Comparison of ENCODE assay signal across 2 cellular contexts in genomic region chr2:112692914-112693313, GRCh38.
TF ChIP-seq lines count a peak whose summit lies in the region.

No MANE protein-coding gene starts in this region.

TF ChIP-seq in K562, 482 proteins besides CTCF, POLR2A, EP300 and RAD21 (continues in another document):
- TF ChIP-seq NFIC (IDR thresholded peaks at IDR 0.05) (no peak), CBFB (CRISPR knock-in tag; IDR thresholded peaks at IDR 0.05) (peak; percentile 2; the same call in 1 of the 2 replicates), RAD51 (IDR thresholded peaks at IDR 0.05; ENCODE audit: borderline replicate concordance, low read depth) (no peak), GABPB2 (CRISPR knock-in tag; conservative IDR thresholded peaks at IDR 0.05) (no peak), EGR1 (conservative IDR thresholded peaks at IDR 0.05) (peak; percentile 50; the same call in 1 of the 2 replicates), XRCC4 (IDR thresholded peaks at IDR 0.05; ENCODE audit: extremely low read depth, insufficient read depth, insufficient read length) (no peak), GATAD2B (IDR thresholded peaks at IDR 0.05; ENCODE audit: borderline replicate concordance) (no peak), ZNF274 (IDR thresholded peaks at IDR 0.05; ENCODE audit: borderline replicate concordance, low read depth, low read length) (no peak), ZNF347 (CRISPR knock-in tag; IDR thresholded peaks at IDR 0.05; ENCODE audit: low read depth) (no peak), NR2C2 (CRISPR knock-in tag; IDR thresholded peaks at IDR 0.05) (no peak), NR2C2 (tag; IDR thresholded peaks at IDR 0.05) (peak; percentile 82), ZFX (CRISPR knock-in tag; IDR thresholded peaks at IDR 0.05) (no peak), ZNF766 (CRISPR knock-in tag; conservative IDR thresholded peaks at IDR 0.05) (no peak), L3MBTL2 (IDR thresholded peaks at IDR 0.05) (no peak), JUND (IDR thresholded peaks at IDR 0.05; ENCODE audit: borderline replicate concordance, low read depth, low read length) (no peak), JUND (tag; IDR thresholded peaks at IDR 0.05; ENCODE audit: borderline replicate concordance, low read depth, low read length) (no peak), FOXJ3 (CRISPR knock-in tag; IDR thresholded peaks at IDR 0.05) (no peak), KAT7 (CRISPR knock-in tag; IDR thresholded peaks at IDR 0.05; ENCODE audit: borderline replicate concordance) (no peak)
- TF ChIP-seq, protein P1, sequence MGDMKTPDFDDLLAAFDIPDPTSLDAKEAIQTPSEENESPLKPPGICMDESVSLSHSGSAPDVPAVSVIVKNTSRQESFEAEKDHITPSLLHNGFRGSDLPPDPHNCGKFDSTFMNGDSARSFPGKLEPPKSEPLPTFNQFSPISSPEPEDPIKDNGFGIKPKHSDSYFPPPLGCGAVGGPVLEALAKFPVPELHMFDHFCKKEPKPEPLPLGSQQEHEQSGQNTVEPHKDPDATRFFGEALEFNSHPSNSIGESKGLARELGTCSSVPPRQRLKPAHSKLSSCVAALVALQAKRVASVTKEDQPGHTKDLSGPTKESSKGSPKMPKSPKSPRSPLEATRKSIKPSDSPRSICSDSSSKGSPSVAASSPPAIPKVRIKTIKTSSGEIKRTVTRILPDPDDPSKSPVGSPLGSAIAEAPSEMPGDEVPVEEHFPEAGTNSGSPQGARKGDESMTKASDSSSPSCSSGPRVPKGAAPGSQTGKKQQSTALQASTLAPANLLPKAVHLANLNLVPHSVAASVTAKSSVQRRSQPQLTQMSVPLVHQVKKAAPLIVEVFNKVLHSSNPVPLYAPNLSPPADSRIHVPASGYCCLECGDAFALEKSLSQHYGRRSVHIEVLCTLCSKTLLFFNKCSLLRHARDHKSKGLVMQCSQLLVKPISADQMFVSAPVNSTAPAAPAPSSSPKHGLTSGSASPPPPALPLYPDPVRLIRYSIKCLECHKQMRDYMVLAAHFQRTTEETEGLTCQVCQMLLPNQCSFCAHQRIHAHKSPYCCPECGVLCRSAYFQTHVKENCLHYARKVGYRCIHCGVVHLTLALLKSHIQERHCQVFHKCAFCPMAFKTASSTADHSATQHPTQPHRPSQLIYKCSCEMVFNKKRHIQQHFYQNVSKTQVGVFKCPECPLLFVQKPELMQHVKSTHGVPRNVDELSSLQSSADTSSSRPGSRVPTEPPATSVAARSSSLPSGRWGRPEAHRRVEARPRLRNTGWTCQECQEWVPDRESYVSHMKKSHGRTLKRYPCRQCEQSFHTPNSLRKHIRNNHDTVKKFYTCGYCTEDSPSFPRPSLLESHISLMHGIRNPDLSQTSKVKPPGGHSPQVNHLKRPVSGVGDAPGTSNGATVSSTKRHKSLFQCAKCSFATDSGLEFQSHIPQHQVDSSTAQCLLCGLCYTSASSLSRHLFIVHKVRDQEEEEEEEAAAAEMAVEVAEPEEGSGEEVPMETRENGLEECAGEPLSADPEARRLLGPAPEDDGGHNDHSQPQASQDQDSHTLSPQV (IDR thresholded peaks at IDR 0.05), result 0 out of 2 replicates have a peak, but pooled peaks have one; percentile 14
- TF ChIP-seq, protein P2, sequence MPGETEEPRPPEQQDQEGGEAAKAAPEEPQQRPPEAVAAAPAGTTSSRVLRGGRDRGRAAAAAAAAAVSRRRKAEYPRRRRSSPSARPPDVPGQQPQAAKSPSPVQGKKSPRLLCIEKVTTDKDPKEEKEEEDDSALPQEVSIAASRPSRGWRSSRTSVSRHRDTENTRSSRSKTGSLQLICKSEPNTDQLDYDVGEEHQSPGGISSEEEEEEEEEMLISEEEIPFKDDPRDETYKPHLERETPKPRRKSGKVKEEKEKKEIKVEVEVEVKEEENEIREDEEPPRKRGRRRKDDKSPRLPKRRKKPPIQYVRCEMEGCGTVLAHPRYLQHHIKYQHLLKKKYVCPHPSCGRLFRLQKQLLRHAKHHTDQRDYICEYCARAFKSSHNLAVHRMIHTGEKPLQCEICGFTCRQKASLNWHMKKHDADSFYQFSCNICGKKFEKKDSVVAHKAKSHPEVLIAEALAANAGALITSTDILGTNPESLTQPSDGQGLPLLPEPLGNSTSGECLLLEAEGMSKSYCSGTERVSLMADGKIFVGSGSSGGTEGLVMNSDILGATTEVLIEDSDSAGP (CRISPR knock-in tag; IDR thresholded peaks at IDR 0.05), result no peak; the same call in 1 of the 2 replicates
- TF ChIP-seq, protein P3, sequence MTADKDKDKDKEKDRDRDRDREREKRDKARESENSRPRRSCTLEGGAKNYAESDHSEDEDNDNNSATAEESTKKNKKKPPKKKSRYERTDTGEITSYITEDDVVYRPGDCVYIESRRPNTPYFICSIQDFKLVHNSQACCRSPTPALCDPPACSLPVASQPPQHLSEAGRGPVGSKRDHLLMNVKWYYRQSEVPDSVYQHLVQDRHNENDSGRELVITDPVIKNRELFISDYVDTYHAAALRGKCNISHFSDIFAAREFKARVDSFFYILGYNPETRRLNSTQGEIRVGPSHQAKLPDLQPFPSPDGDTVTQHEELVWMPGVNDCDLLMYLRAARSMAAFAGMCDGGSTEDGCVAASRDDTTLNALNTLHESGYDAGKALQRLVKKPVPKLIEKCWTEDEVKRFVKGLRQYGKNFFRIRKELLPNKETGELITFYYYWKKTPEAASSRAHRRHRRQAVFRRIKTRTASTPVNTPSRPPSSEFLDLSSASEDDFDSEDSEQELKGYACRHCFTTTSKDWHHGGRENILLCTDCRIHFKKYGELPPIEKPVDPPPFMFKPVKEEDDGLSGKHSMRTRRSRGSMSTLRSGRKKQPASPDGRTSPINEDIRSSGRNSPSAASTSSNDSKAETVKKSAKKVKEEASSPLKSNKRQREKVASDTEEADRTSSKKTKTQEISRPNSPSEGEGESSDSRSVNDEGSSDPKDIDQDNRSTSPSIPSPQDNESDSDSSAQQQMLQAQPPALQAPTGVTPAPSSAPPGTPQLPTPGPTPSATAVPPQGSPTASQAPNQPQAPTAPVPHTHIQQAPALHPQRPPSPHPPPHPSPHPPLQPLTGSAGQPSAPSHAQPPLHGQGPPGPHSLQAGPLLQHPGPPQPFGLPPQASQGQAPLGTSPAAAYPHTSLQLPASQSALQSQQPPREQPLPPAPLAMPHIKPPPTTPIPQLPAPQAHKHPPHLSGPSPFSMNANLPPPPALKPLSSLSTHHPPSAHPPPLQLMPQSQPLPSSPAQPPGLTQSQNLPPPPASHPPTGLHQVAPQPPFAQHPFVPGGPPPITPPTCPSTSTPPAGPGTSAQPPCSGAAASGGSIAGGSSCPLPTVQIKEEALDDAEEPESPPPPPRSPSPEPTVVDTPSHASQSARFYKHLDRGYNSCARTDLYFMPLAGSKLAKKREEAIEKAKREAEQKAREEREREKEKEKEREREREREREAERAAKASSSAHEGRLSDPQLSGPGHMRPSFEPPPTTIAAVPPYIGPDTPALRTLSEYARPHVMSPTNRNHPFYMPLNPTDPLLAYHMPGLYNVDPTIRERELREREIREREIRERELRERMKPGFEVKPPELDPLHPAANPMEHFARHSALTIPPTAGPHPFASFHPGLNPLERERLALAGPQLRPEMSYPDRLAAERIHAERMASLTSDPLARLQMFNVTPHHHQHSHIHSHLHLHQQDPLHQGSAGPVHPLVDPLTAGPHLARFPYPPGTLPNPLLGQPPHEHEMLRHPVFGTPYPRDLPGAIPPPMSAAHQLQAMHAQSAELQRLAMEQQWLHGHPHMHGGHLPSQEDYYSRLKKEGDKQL (CRISPR knock-in tag; IDR thresholded peaks at IDR 0.05; ENCODE audit: borderline replicate concordance), result no peak

TF ChIP-seq in HEK293T, 16 proteins besides CTCF, POLR2A, EP300 and RAD21:
- TF ChIP-seq LEF1 (IDR thresholded peaks at IDR 0.05; ENCODE audit: borderline replicate concordance) (no peak), ZNF384 (IDR thresholded peaks at IDR 0.05) (no peak), ARNT (IDR thresholded peaks at IDR 0.05) (no peak), SP1 (IDR thresholded peaks at IDR 0.05) (no peak), FOXA1 (IDR thresholded peaks at IDR 0.05) (no peak), FOXK2 (IDR thresholded peaks at IDR 0.05) (no peak), NFRKB (IDR thresholded peaks at IDR 0.05) (no peak), SUZ12 (IDR thresholded peaks at IDR 0.05) (no peak), CTBP1 (IDR thresholded peaks at IDR 0.05; ENCODE audit: borderline replicate concordance) (no peak), BHLHE40 (IDR thresholded peaks at IDR 0.05; ENCODE audit: borderline replicate concordance) (no peak), ELF4 (IDR thresholded peaks at IDR 0.05) (no peak), TARDBP (IDR thresholded peaks at IDR 0.05) (no peak), FOXM1 (IDR thresholded peaks at IDR 0.05; ENCODE audit: borderline replicate concordance) (no peak)
TF ChIP-seq in HEK293T: peak in this region for 0.
